ENCODE assay signal across 1 cellular context in genomic region chr5:174503461-174504265, GRCh38.
TF ChIP-seq lines count a peak whose summit lies in the region.

No MANE protein-coding gene starts in this region.

TF ChIP-seq in HEK293, 187 proteins besides CTCF, POLR2A, EP300 and RAD21 (continued from another document and continues in another):
- TF ChIP-seq ZBTB10 (tag by site-specific recombination; IDR thresholded peaks at IDR 0.05) (no peak), ZBTB49 (tag by site-specific recombination; IDR thresholded peaks at IDR 0.05; ENCODE audit: low read depth) (no peak), ZNF449 (tag by site-specific recombination; IDR thresholded peaks at IDR 0.05) (peak; percentile 52), ZNF16 (tag by site-specific recombination; IDR thresholded peaks at IDR 0.05; ENCODE audit: low read depth) (no peak), SCRT2 (tag by site-specific recombination; IDR thresholded peaks at IDR 0.05) (peak; percentile 73), ZNF654 (tag by site-specific recombination; IDR thresholded peaks at IDR 0.05; ENCODE audit: low read depth) (peak; percentile 12; the same call in 1 of the 2 replicates), ZEB2 (tag by site-specific recombination; IDR thresholded peaks at IDR 0.05) (peak; percentile 98), ZNF645 (tag by site-specific recombination; IDR thresholded peaks at IDR 0.05) (peak; percentile 51; the same call in 1 of the 2 replicates), ZXDB (tag by site-specific recombination; IDR thresholded peaks at IDR 0.05) (peak; percentile 91), ZNF248 (tag by site-specific recombination; IDR thresholded peaks at IDR 0.05) (no peak), ZFP69B (tag by site-specific recombination; IDR thresholded peaks at IDR 0.05) (peak; percentile 69), MYNN (tag by site-specific recombination; IDR thresholded peaks at IDR 0.05; ENCODE audit: borderline replicate concordance) (no peak; the same call in 1 of the 2 replicates), YY1 (tag by site-specific recombination; IDR thresholded peaks at IDR 0.05) (no peak), ZBTB48 (tag by site-specific recombination; IDR thresholded peaks at IDR 0.05) (no peak), ZBTB1 (tag by site-specific recombination; IDR thresholded peaks at IDR 0.05) (no peak; the same call in 1 of the 2 replicates), ZNF391 (tag by site-specific recombination; IDR thresholded peaks at IDR 0.05; ENCODE audit: borderline replicate concordance, low read depth) (peak; percentile 88), ZNF639 (tag by site-specific recombination; IDR thresholded peaks at IDR 0.05) (peak; percentile 89), TRIM28 (IDR thresholded peaks at IDR 0.05; ENCODE audit: borderline replicate concordance, low read length) (peak; percentile 76; the same call in 1 of the 2 replicates), ZNF416 (tag by site-specific recombination; IDR thresholded peaks at IDR 0.05) (no peak), ZNF544 (tag by site-specific recombination; IDR thresholded peaks at IDR 0.05) (no peak), ZNF324 (tag by site-specific recombination; IDR thresholded peaks at IDR 0.05) (peak; percentile 80), KLF9 (tag by site-specific recombination; IDR thresholded peaks at IDR 0.05; ENCODE audit: low read depth) (peak; percentile 77), ELK4 (IDR thresholded peaks at IDR 0.05; ENCODE audit: borderline replicate concordance, low read depth, low read length) (no peak), PBX3 (CRISPR knock-in tag; IDR thresholded peaks at IDR 0.05) (no peak), ZNF664 (tag by site-specific recombination; IDR thresholded peaks at IDR 0.05) (no peak; the same call in none of the 2 replicates), ZNF404 (tag by site-specific recombination; IDR thresholded peaks at IDR 0.05) (no peak), ZNF518A (tag by site-specific recombination; conservative IDR thresholded peaks at IDR 0.05; ENCODE audit: low read depth) (peak; percentile 34; the same call in 1 of the 2 replicates), TSHZ1 (tag by site-specific recombination; IDR thresholded peaks at IDR 0.05; ENCODE audit: borderline replicate concordance) (peak; percentile 98), HIC1 (tag by site-specific recombination; IDR thresholded peaks at IDR 0.05) (peak; percentile 80), ZNF48 (tag by site-specific recombination; IDR thresholded peaks at IDR 0.05) (no peak)
